In genomic region chr5:1673042-1673674, GRCh38 we compare ENCODE assay signal across 20 cellular contexts.
DNase-seq lines count a peak whose midpoint lies in the region; ATAC-seq, FAIRE-seq and TF ChIP-seq lines count a peak whose summit lies in the region.
"Had no signal": no experiment of that assay in that cellular context is flagged by ENCODE, and none has a peak within 500 bp of the region (broad histone marks: within the 10 kb centered on the region; RNA-seq: fewer than 3 reads in every experiment).

No MANE protein-coding gene starts in this region.

- no peak for TF ChIP-seq CTCF in GM20000 (IDR thresholded peaks at IDR 0.05; ENCODE audit: extremely low read depth, missing control alignments)
- no peak for TF ChIP-seq CTCF in brain microvascular endothelial cell (IDR thresholded peaks at IDR 0.05; ENCODE audit: low read depth, low read length, missing control alignments)
- no peak for TF ChIP-seq CTCF in HepG2 (CRISPR knock-in tag; IDR thresholded peaks at IDR 0.05)

- ATAC-seq in HepG2, result peak; percentile 75
- ATAC-seq in GM19023 (IDR thresholded peaks at IDR 0.05; ENCODE audit: unreplicated experiment), result no peak
- no peak for ATAC-seq in GM18520 (IDR thresholded peaks at IDR 0.05; ENCODE audit: unreplicated experiment)
- ATAC-seq: activated CD4-positive, CD25-positive, alpha-beta regulatory T cell treated with anti-CD3 and anti-CD28 coated beads, Interleukin-2, amount 50 U/mL, for 24 hours; activated naive CD4-positive, alpha-beta T cell treated with anti-CD3 and anti-CD28 coated beads, Interleukin-2, amount 50 U/mL, for 72 hours; naive thymus-derived CD4-positive, alpha-beta T cell had no signal

- TF ChIP-seq EP300 in HepG2 (IDR thresholded peaks at IDR 0.05; ENCODE audit: low read depth in 2 of 2, low read length in 2 of 2) (no peak), HepG2 (CRISPR knock-in tag; IDR thresholded peaks at IDR 0.05; ENCODE audit: borderline replicate concordance) (no peak)

- in situ Hi-C loops in brain microvascular endothelial cell (cut with HindIII; ENCODE audit: low pct_ligation_motif_present, low sequenced_read_pairs) (no loop called here), HepG2 (cut with HindIII; ENCODE audit: extremely low pct_ligation_motif_present, low pct_unique_long_range_greater_than_20kb) (no loop called here)

- CTCF ChIA-PET in HepG2 (lab: Yijun Ruan, JAX; ENCODE audit: low intra/inter-chr PET ratio, low total read pairs), result no interaction called here

- H3K9me3 ChIP-seq in HepG2 (ENCODE audit: low read length), result no peaks in the 10 kb centered on the region

- intact Hi-C loops in HepG2 (cut with micrococcal nuclease; ENCODE audit: unreplicated experiment), result no loop called here

- no peak for TF ChIP-seq RAD21 in HepG2 (CRISPR knock-in tag; IDR thresholded peaks at IDR 0.05)

- H3K4me3 ChIP-seq in brain microvascular endothelial cell (ENCODE audit: low read depth, low read length), result no peak overlapping the region
- no peak overlapping the region for H3K4me3 ChIP-seq in HepG2 (replicated peaks in 1 of 3; ENCODE audit: insufficient read depth in 1 of 3, low read depth in 2 of 3, low read length in 3 of 3)
- H3K4me3 ChIP-seq: GM12878, MG63, upper lobe of left lung had no signal

- H3K9ac ChIP-seq in HepG2 (ENCODE audit: insufficient read depth, low read depth, low read length), result no peak overlapping the region

- H3K36me3 ChIP-seq in brain microvascular endothelial cell (replicated peaks) (no peaks in the 10 kb centered on the region), HepG2 (replicated peaks in 1 of 2; ENCODE audit: control insufficient read depth in 1 of 2, insufficient read depth in 2 of 2, low read length in 2 of 2) (no peaks in the 10 kb centered on the region)
- H3K36me3 ChIP-seq: MG63, upper lobe of left lung had no signal

- no TSS peak for BruUV-seq in HepG2 (replicated peaks; lab: Mats Ljungman, UMichigan)

- H3K27me3 ChIP-seq in brain microvascular endothelial cell (replicated peaks) (peaks cover 12% of the 10 kb centered on the region), HepG2 (ENCODE audit: control insufficient read depth in 1 of 2, insufficient read depth in 2 of 2, low read length in 2 of 2) (peaks cover 0 to 44% of the 10 kb centered on the region in 2 experiments; a peak in 2 of 5 replicates)

- peaks cover 4% of the 10 kb centered on the region; the same call in 1 of the 2 replicates for H3K4me1 ChIP-seq in HepG2 (ENCODE audit: insufficient read depth, low read length)
- H3K4me1 ChIP-seq: upper lobe of left lung had no signal

- H2AFZ ChIP-seq in HepG2 (ENCODE audit: low read length), result no peak overlapping the region

- H3K79me2 ChIP-seq in HepG2 (ENCODE audit: insufficient read depth, low read length), result no peaks in the 10 kb centered on the region

- TF ChIP-seq POLR2A in HepG2 (IDR thresholded peaks at IDR 0.05; ENCODE audit: insufficient read depth in 1 of 2, low read depth in 2 of 2, low read length in 2 of 2), result no peak

- DNase-seq in GM20000 (ENCODE audit: low spot score) (peak; percentile 15), OCI-M1 (lab: John Stamatoyannopoulos, UW) (peak; percentile 84), brain microvascular endothelial cell (peak; percentile 4), HepG2 (ENCODE audit: low spot score) (no peak), D341Med (ENCODE audit: low spot score) (no peak)
- DNase-seq: GDM1; mesenchymal stem cell; MG63; naive thymus-derived CD4-positive, alpha-beta T cell; NCI-H187 treated with DMSO at 0.1 percent for 48 hours; stimulated activated CD4-positive, alpha-beta T cell treated with anti-CD3 and anti-CD28 coated beads, Interleukin-1b, Interleukin-23, amount 100 ng/mL, for 48 hours; stimulated activated naive CD4-positive, alpha-beta T cell treated with Interleukin-2 at 50 U/mL for 16 hours; T-helper 2 cell had no signal

- no peak overlapping the region for H3K27ac ChIP-seq in brain microvascular endothelial cell
- H3K27ac ChIP-seq in HepG2 (ENCODE audit: extremely low read length, insufficient read depth, low read length), result no peak overlapping the region
- H3K27ac ChIP-seq: upper lobe of left lung had no signal

- no peak overlapping the region; the same call in 1 of the 2 replicates for H3K4me2 ChIP-seq in HepG2 (ENCODE audit: low read depth, low read length)

- 9% methylated on average over 24 of the region's 25 CpGs for WGBS in HepG2 (ENCODE audit: low lambda C conversion rate)

- FAIRE-seq in HepG2 (lab: Jason Lieb, UNC), result no peak
- FAIRE-seq: frontal cortex, GM12878 had no signal

- POLR2A ChIA-PET in HepG2 (lab: Yijun Ruan, JAX), result no interaction called here

- H4K20me1 ChIP-seq in HepG2 (ENCODE audit: insufficient read depth, low read length), result peaks cover 3% of the 10 kb centered on the region; the same call in 1 of the 2 replicates

TF ChIP-seq in HepG2, 621 proteins besides CTCF, POLR2A, EP300 and RAD21:
- TF ChIP-seq ZBTB20 (CRISPR knock-in tag; IDR thresholded peaks at IDR 0.05; ENCODE audit: borderline replicate concordance, low read depth), result no peak
- TF ChIP-seq ZNF263 (CRISPR knock-in tag; IDR thresholded peaks at IDR 0.05), result peak; percentile 43; the same call in 1 of the 2 replicates

Comparison
In these comparisons a context has a peak if more than half of its experiments do, and no peak if none do; other contexts are left out.
1. DNase-seq: peak in GM20000 (single experiment), OCI-M1 (single experiment) and brain microvascular endothelial cell (single experiment); none in HepG2 (single experiment) and D341Med (single experiment).